Comparison of ENCODE assay signal across 28 cellular contexts in the genomic region with DNA sequence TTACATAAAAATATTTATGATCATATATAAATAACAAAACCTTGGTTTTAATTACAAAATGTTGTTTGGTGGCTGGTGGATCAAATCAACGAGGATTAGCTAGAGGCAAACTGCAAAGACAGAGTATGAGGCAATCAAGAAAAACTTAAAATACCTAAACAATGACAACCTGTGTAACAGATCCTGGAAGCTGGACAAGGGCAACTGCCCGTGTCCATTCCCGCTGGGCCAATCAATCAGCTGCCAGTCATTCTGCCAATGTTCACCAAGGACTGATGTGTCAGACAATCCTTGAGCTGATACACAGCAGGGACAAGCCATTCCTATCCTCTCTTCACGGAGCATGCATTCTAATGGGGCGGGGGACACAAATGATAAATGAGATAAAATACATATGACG. TPM values are rescaled to one million over a fixed set of nuclear protein-coding genes. Genes with fewer than 3 reads are reported as not detected.
DNase-seq lines count a peak whose midpoint lies in the region; ATAC-seq and TF ChIP-seq lines count a peak whose summit lies in the region.
"Had no signal": no experiment of that assay in that cellular context is flagged by ENCODE, and none has a peak within 500 bp of the region (broad histone marks: within the 10 kb centered on the region; RNA-seq: fewer than 3 reads in every experiment).

No MANE protein-coding gene starts in this region.

- DNase-seq in 8988T (peak; percentile 4), HK-2 (ENCODE audit: unreplicated experiment) (peak; percentile 69), colonic mucosa (peak; percentile 4), Right ventricle myocardium superior (no peak), body of pancreas (no peak), endodermal cell (no peak)
- DNase-seq in natural killer cell treated with Interleukin-12 subunit alpha and Interleukin-12 subunit beta and Interleukin-15 and Interleukin-18, amount 100 ng/mL, for 72 hours (ENCODE audit: low spot score) = no peak
- DNase-seq: activated CD4-positive, alpha-beta memory T cell treated with anti-CD3 and anti-CD28 coated beads, Interleukin-2, amount 10 ng/mL, durations not matched to agents 7 days and 5 days; activated gamma-delta T cell; effector memory CD8-positive, alpha-beta T cell; esophagus squamous epithelium; left ventricle myocardium inferior; naive thymus-derived CD4-positive, alpha-beta T cell; NCI-H1105; NCI-H2029 treated with DMSO at 0.1 percent for 48 hours; NCI-H345; NK-92 treated with Interleukin-12 subunit alpha and Interleukin-12 subunit beta, amount 100 ng/mL, for 24 hours; sigmoid colon; SJCRH30; T-cell had no signal

- H3K4me3 Mint-ChIP-seq in natural killer cell treated with Interleukin-12 subunit alpha and Interleukin-12 subunit beta and Interleukin-15 and Interleukin-18, amount 100 ng/mL, for 72 hours = peak overlapping the region; percentile 10
- no peak overlapping the region for H3K4me3 Mint-ChIP-seq in endodermal cell
- H3K4me3 Mint-ChIP-seq: activated CD4-positive, alpha-beta memory T cell treated with anti-CD3 and anti-CD28 coated beads, Interleukin-2, amount 10 ng/mL, durations not matched to agents 7 days and 5 days had no signal

- H3K9ac ChIP-seq in colonic mucosa (ENCODE audit: low read depth in 2 of 2, low read length in 2 of 2) (no peak overlapping the region), endodermal cell (ENCODE audit: extremely low read depth, low read length, poor library complexity, severe bottlenecking) (no peak overlapping the region)
- H3K9ac ChIP-seq: parathyroid adenoma had no signal

- H3K27me3 ChIP-seq in colonic mucosa = no peaks in the 10 kb centered on the region
- H3K27me3 ChIP-seq in body of pancreas = no peaks in the 10 kb centered on the region
- H3K27me3 ChIP-seq in endodermal cell (ENCODE audit: control insufficient read depth, insufficient read depth, low read length, poor library complexity, severe bottlenecking) = no peaks in the 10 kb centered on the region
- H3K27me3 ChIP-seq: esophagus squamous epithelium, hepatocyte, sigmoid colon, SJCRH30, tibial nerve had no signal

- H3K27ac ChIP-seq in colonic mucosa = no peak overlapping the region
- no peak overlapping the region for H3K27ac ChIP-seq in body of pancreas
- H3K27ac ChIP-seq in endodermal cell (ENCODE audit: low read depth, low read length) = no peak overlapping the region
- H3K27ac ChIP-seq: A549, esophagus squamous epithelium, hepatocyte, HL-60, left ventricle myocardium inferior, parathyroid adenoma, sigmoid colon, SJCRH30, tibial nerve had no signal

- TF ChIP-seq CTCF in colonic mucosa (IDR thresholded peaks at IDR 0.05) (no peak), body of pancreas (IDR thresholded peaks at IDR 0.05) (no peak), endodermal cell (conservative IDR thresholded peaks at IDR 0.05) (no peak)

- H3K9me3 Mint-ChIP-seq in natural killer cell treated with Interleukin-12 subunit alpha and Interleukin-12 subunit beta and Interleukin-15 and Interleukin-18, amount 100 ng/mL, for 72 hours = no peaks in the 10 kb centered on the region
- H3K9me3 Mint-ChIP-seq in endodermal cell = no peaks in the 10 kb centered on the region
- H3K9me3 Mint-ChIP-seq: activated CD4-positive, alpha-beta memory T cell treated with anti-CD3 and anti-CD28 coated beads, Interleukin-2, amount 10 ng/mL, durations not matched to agents 7 days and 5 days; effector memory CD8-positive, alpha-beta T cell; T-cell had no signal

- no peak overlapping the region for H3K4me3 ChIP-seq in colonic mucosa
- no peak overlapping the region for H3K4me3 ChIP-seq in body of pancreas
- H3K4me3 ChIP-seq in endodermal cell (ENCODE audit: low read length) = no peak overlapping the region
- H3K4me3 ChIP-seq: A549, esophagus squamous epithelium, hepatocyte, left ventricle myocardium inferior, sigmoid colon, SJCRH30, tibial nerve had no signal

- H3K36me3 ChIP-seq in colonic mucosa (no peaks in the 10 kb centered on the region), body of pancreas (replicated peaks in 1 of 2; ENCODE audit: insufficient read depth in 1 of 2, low read depth in 2 of 2) (no peaks in the 10 kb centered on the region), endodermal cell (ENCODE audit: control insufficient read depth, insufficient read depth, low read length) (no peaks in the 10 kb centered on the region)
- H3K36me3 ChIP-seq: esophagus squamous epithelium, left ventricle myocardium inferior, sigmoid colon, SJCRH30, tibial nerve had no signal

- peaks cover 4% of the 10 kb centered on the region for H3K4me1 ChIP-seq in colonic mucosa
- H3K4me1 ChIP-seq in body of pancreas = peaks cover 14% of the 10 kb centered on the region
- H3K4me1 ChIP-seq in endodermal cell (ENCODE audit: control insufficient read depth, insufficient read depth, low read length) = no peaks in the 10 kb centered on the region
- H3K4me1 ChIP-seq: parathyroid adenoma, SJCRH30 had no signal

- ATAC-seq in natural killer cell treated with Interleukin-12 subunit alpha and Interleukin-12 subunit beta and Interleukin-15 and Interleukin-18, amount 100 ng/mL, for 72 hours = no peak
- ATAC-seq in Right ventricle myocardium superior (ENCODE audit: poor library complexity) (no peak), body of pancreas (no peak), GM19324 (IDR thresholded peaks at IDR 0.05; ENCODE audit: low FRiP score, unreplicated experiment) (no peak)
- ATAC-seq: A549; activated CD4-positive, CD25-positive, alpha-beta regulatory T cell treated with anti-CD3 and anti-CD28 coated beads, Interleukin-2, amount 50 U/mL, for 24 hours; effector memory CD8-positive, alpha-beta T cell; naive thymus-derived CD4-positive, alpha-beta T cell; Panc1; T-cell had no signal

- H3K27me3 Mint-ChIP-seq in natural killer cell treated with Interleukin-12 subunit alpha and Interleukin-12 subunit beta and Interleukin-15 and Interleukin-18, amount 100 ng/mL, for 72 hours = peaks cover 0 to 10% of the 10 kb centered on the region in 2 donors
- peaks cover 19% of the 10 kb centered on the region for H3K27me3 Mint-ChIP-seq in endodermal cell (ENCODE audit: insufficient read depth)
- H3K27me3 Mint-ChIP-seq: T-cell had no signal

- 48 to 49% methylated on average over 6 of the region's 6 CpGs for WGBS in body of pancreas, 2 donors
- WGBS in endodermal cell (ENCODE audit: insufficient coverage in 1 of 2, insufficient read length in 1 of 2), 2 experiments = 89 to 95% methylated on average over 5 to 6 of the region's 6 CpGs

- H3K9me3 ChIP-seq in colonic mucosa (no peaks in the 10 kb centered on the region), body of pancreas (no peaks in the 10 kb centered on the region), endodermal cell (ENCODE audit: control insufficient read depth, low read length) (no peaks in the 10 kb centered on the region)
- H3K9me3 ChIP-seq: A549, esophagus squamous epithelium, left ventricle myocardium inferior, sigmoid colon, SJCRH30, tibial nerve had no signal

- intact Hi-C loops in colonic mucosa (cut with DNase I) = loop anchor here (2.0 to 10.0 kb wide), 2 partner anchors 79 to 1285 kb away; partner anchors contain the start of gene ICE1
- intact Hi-C loops in Right ventricle myocardium superior (cut with DNase I) = no loop called here
- intact Hi-C loops in body of pancreas (cut with DNase I) = no loop called here

- H3K27ac Mint-ChIP-seq in natural killer cell treated with Interleukin-12 subunit alpha and Interleukin-12 subunit beta and Interleukin-15 and Interleukin-18, amount 100 ng/mL, for 72 hours = peak overlapping the region in 1 of 2 donors; percentile 89
- H3K27ac Mint-ChIP-seq in endodermal cell = no peak overlapping the region
- H3K27ac Mint-ChIP-seq: activated CD4-positive, alpha-beta memory T cell treated with anti-CD3 and anti-CD28 coated beads, Interleukin-2, amount 10 ng/mL, durations not matched to agents 7 days and 5 days; effector memory CD8-positive, alpha-beta T cell had no signal

- TF ChIP-seq POLR2A in body of pancreas (IDR thresholded peaks at IDR 0.05) = no peak

- H3K36me3 Mint-ChIP-seq in natural killer cell treated with Interleukin-12 subunit alpha and Interleukin-12 subunit beta and Interleukin-15 and Interleukin-18, amount 100 ng/mL, for 72 hours = no peaks in the 10 kb centered on the region
- H3K36me3 Mint-ChIP-seq in endodermal cell (ENCODE audit: low read depth) = no peaks in the 10 kb centered on the region
- H3K36me3 Mint-ChIP-seq: T-cell had no signal

- H3K4me1 Mint-ChIP-seq in natural killer cell treated with Interleukin-12 subunit alpha and Interleukin-12 subunit beta and Interleukin-15 and Interleukin-18, amount 100 ng/mL, for 72 hours (ENCODE audit: low read depth in 2 of 2) = peaks cover 18 to 22% of the 10 kb centered on the region in 2 donors
- peaks cover under 1% of the 10 kb centered on the region for H3K4me1 Mint-ChIP-seq in endodermal cell

RNA-seq across cellular contexts. Expression of gene TENT4A, which starts 3.2 kb away (rescaled TPM):
- total RNA-seq in colonic mucosa = 10 to 100 TPM; 17.1 to 21.9 TPM
- total RNA-seq in natural killer cell treated with Interleukin-12 subunit alpha and Interleukin-12 subunit beta and Interleukin-15 and Interleukin-18, amount 100 ng/mL, for 72 hours = 10 to 100 TPM; 37.8 to 69.9 TPM
- 10.8 TPM for total RNA-seq in Right ventricle myocardium superior
- 10 to 100 TPM; 11.9 to 27.7 TPM for total RNA-seq in body of pancreas
- 10 to 100 TPM; 25.5 to 32.7 TPM for total RNA-seq in endodermal cell
- polyA plus RNA-seq in endodermal cell (2013, experiment 1 of 2) = 28.5 TPM
- polyA plus RNA-seq in endodermal cell (2013, experiment 2 of 2) = 31.3 TPM

Comparison
In these comparisons a context has a peak if more than half of its experiments do, and no peak if none do; other contexts are left out.
1. DNase-seq: peak in 8988T (single experiment), HK-2 (single experiment) and colonic mucosa (single experiment); none in natural killer cell treated with Interleukin-12 subunit alpha and Interleukin-12 subunit beta and Interleukin-15 and Interleukin-18, amount 100 ng/mL, for 72 hours (single experiment), Right ventricle myocardium superior (single experiment), body of pancreas (0 of 4) and endodermal cell (single experiment).